ENCODE assay signal across 16 cellular contexts in genomic region chr7:74554178-74554577, GRCh38.
"Had no signal": no experiment of that assay in that cellular context is flagged by ENCODE, and none has a peak within 500 bp of the region (broad histone marks: within the 10 kb centered on the region; RNA-seq: fewer than 3 reads in every experiment).

No MANE protein-coding gene starts in this region.

- H3K4me3 ChIP-seq: dorsolateral prefrontal cortex, esophagus muscularis mucosa, left lung, suprapubic skin, upper lobe of left lung had no signal

- H3K27me3 Mint-ChIP-seq: activated B cell treated with CpG ODN at 0.5 μM for 24 hours; activated CD4-positive, alpha-beta T cell treated with anti-CD3 and anti-CD28 coated beads, Interleukin-2, amount 10 ng/mL, durations not matched to agents 24 days and 14 days; activated T-helper 17 cell treated with anti-CD3 and anti-CD28 coated beads, Interleukin-2, amount 50 U/mL, for 72 hours; brain; progenitor cell of endocrine pancreas; T-helper 17 cell had no signal

- FAIRE-seq: islet of Langerhans had no signal

- H3K4me1 ChIP-seq: esophagus muscularis mucosa, left lung, suprapubic skin, upper lobe of left lung had no signal

- H3K27me3 ChIP-seq: dorsolateral prefrontal cortex, esophagus muscularis mucosa, left lung, suprapubic skin, upper lobe of left lung had no signal

- H3K27ac ChIP-seq: esophagus muscularis mucosa, left lung, suprapubic skin, upper lobe of left lung had no signal

- H3K4me1 Mint-ChIP-seq: activated CD4-positive, alpha-beta T cell treated with anti-CD3 and anti-CD28 coated beads, Interleukin-2, amount 10 ng/mL, durations not matched to agents 24 days and 14 days; activated T-helper 17 cell treated with anti-CD3 and anti-CD28 coated beads, Interleukin-2, amount 50 U/mL, for 72 hours; brain; mesothelial cell of epicardium; T-helper 17 cell had no signal

- H3K27ac Mint-ChIP-seq: activated B cell treated with CpG ODN at 0.5 μM for 24 hours; activated CD4-positive, alpha-beta T cell treated with anti-CD3 and anti-CD28 coated beads, Interleukin-2, amount 10 ng/mL, durations not matched to agents 24 days and 14 days; activated naive CD4-positive, alpha-beta T cell treated with anti-CD3 and anti-CD28 coated beads for 36 hours; activated T-helper 17 cell treated with anti-CD3 and anti-CD28 coated beads, Interleukin-2, amount 50 U/mL, for 72 hours; mesothelial cell of epicardium; progenitor cell of endocrine pancreas; T-helper 17 cell had no signal

- H3K4me3 Mint-ChIP-seq: activated B cell treated with CpG ODN at 0.5 μM for 24 hours; activated CD4-positive, alpha-beta T cell treated with anti-CD3 and anti-CD28 coated beads, Interleukin-2, amount 10 ng/mL, durations not matched to agents 24 days and 14 days; activated naive CD4-positive, alpha-beta T cell treated with anti-CD3 and anti-CD28 coated beads for 36 hours; activated T-helper 17 cell treated with anti-CD3 and anti-CD28 coated beads, Interleukin-2, amount 50 U/mL, for 72 hours; brain; mesothelial cell of epicardium; T-helper 17 cell had no signal

- DNase-seq: activated B cell treated with CpG ODN at 0.5 μM for 24 hours; activated CD4-positive, alpha-beta T cell treated with anti-CD3 and anti-CD28 coated beads, Interleukin-2, amount 10 ng/mL, durations not matched to agents 24 days and 14 days; activated naive CD4-positive, alpha-beta T cell treated with anti-CD3 and anti-CD28 coated beads for 36 hours; dorsolateral prefrontal cortex; left lung; stimulated activated CD4-positive, alpha-beta T cell treated with anti-CD3 and anti-CD28 coated beads, Interleukin-12 subunit alpha, Interleukin-12 subunit beta, amount 100 ng/mL, for 4 hours; stimulated activated naive CD8-positive, alpha-beta T cell treated with anti-CD3 and anti-CD28 coated beads, Interleukin-15, Interleukin-2, amounts not matched to agents 100 U/mL and 50 U/mL, for 24 hours; T-helper 17 cell; upper lobe of left lung had no signal

- ATAC-seq: activated T-helper 17 cell treated with anti-CD3 and anti-CD28 coated beads, Interleukin-2, amount 50 U/mL, for 72 hours; stimulated activated naive CD8-positive, alpha-beta T cell treated with anti-CD3 and anti-CD28 coated beads, Interleukin-15, Interleukin-2, amounts not matched to agents 100 U/mL and 50 U/mL, for 24 hours had no signal

- H3K9me3 Mint-ChIP-seq: activated B cell treated with CpG ODN at 0.5 μM for 24 hours; activated CD4-positive, alpha-beta T cell treated with anti-CD3 and anti-CD28 coated beads, Interleukin-2, amount 10 ng/mL, durations not matched to agents 24 days and 14 days; activated naive CD4-positive, alpha-beta T cell treated with anti-CD3 and anti-CD28 coated beads for 36 hours; activated T-helper 17 cell treated with anti-CD3 and anti-CD28 coated beads, Interleukin-2, amount 50 U/mL, for 72 hours; brain; mesothelial cell of epicardium had no signal

- H3K9me3 ChIP-seq: esophagus muscularis mucosa, left lung, suprapubic skin, upper lobe of left lung had no signal
